ENCODE assay signal across 10 cellular contexts in the genomic region with DNA sequence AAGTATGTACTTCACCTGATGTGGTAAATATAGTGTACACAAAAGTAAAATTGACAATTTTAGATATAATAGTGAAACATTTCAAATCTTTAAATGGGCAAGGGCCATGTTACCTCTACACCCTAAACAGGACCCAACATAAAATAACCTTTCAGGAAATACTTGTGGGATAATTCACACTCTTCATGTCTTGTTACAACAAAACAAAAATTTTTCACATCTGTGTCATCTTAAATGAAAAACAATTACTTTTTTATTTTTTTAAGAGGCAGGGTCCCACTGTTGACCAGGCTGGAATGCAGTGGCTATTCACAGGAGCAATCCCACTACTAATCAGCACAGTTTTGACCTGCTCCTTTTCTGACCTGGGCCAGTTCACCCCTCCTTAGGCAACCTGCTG. TPM values are rescaled to one million over a fixed set of nuclear protein-coding genes. Genes with fewer than 3 reads are reported as not detected.
DNase-seq lines count a peak whose midpoint lies in the region; ATAC-seq and TF ChIP-seq lines count a peak whose summit lies in the region.
"Had no signal": no experiment of that assay in that cellular context is flagged by ENCODE, and none has a peak within 500 bp of the region (broad histone marks: within the 10 kb centered on the region; RNA-seq: fewer than 3 reads in every experiment).

No MANE protein-coding gene starts in this region.

- H3K27me3 ChIP-seq in CD4-positive, CD25-positive, alpha-beta regulatory T cell (ENCODE audit: control insufficient read depth, insufficient read depth, low read length) = no peaks in the 10 kb centered on the region
- H3K27me3 ChIP-seq in HL-60 (ENCODE audit: insufficient read depth, poor library complexity, severe bottlenecking) = no peaks in the 10 kb centered on the region

- TF ChIP-seq CTCF in HL-60 (IDR thresholded peaks at IDR 0.05; ENCODE audit: insufficient read depth, low read length) (no peak), astrocyte of the spinal cord (IDR thresholded peaks at IDR 0.05; ENCODE audit: low read depth, low read length) (no peak)

- no peak for DNase-seq in CD4-positive, CD25-positive, alpha-beta regulatory T cell
- DNase-seq in HL-60 (ENCODE audit: low read depth in 1 of 2, low spot score in 1 of 2) (no peak), astrocyte of the spinal cord (ENCODE audit: low read depth, low spot score) (peak; percentile 13), OCI-M1 (lab: John Stamatoyannopoulos, UW) (no peak), NCI-H2081 (lab: John Stamatoyannopoulos, UW) (no peak), left lobe of liver (ENCODE audit: low spot score) (no peak)
- no peak for DNase-seq in naive thymus-derived CD8-positive, alpha-beta T cell
- DNase-seq in stimulated activated CD4-positive, alpha-beta T cell treated with anti-CD3 and anti-CD28 coated beads, Interleukin-2, amount 100 ng/mL, for 24 hours = no peak
- DNase-seq: stimulated activated naive CD8-positive, alpha-beta T cell treated with anti-CD3 and anti-CD28 coated beads, Interleukin-15, amount 100 ng/mL, for 72 hours had no signal

- peaks cover 0 to 1% (median 0%) of the 10 kb centered on the region in 7 donors for H3K9me3 Mint-ChIP-seq in CD4-positive, CD25-positive, alpha-beta regulatory T cell
- no peaks in the 10 kb centered on the region for H3K9me3 Mint-ChIP-seq in naive thymus-derived CD8-positive, alpha-beta T cell

- POLR2A ChIA-PET in naive thymus-derived CD8-positive, alpha-beta T cell (lab: Charles Lee) = no interaction called here

- H3K9me3 ChIP-seq in CD4-positive, CD25-positive, alpha-beta regulatory T cell (ENCODE audit: control insufficient read depth in 2 of 2, low read length in 2 of 2) = no peaks in the 10 kb centered on the region
- H3K9me3 ChIP-seq: HAP-1 had no signal

- peaks cover 11 to 36% (median 18%) of the 10 kb centered on the region in 4 donors for H3K4me1 Mint-ChIP-seq in CD4-positive, CD25-positive, alpha-beta regulatory T cell
- H3K4me1 Mint-ChIP-seq in naive thymus-derived CD8-positive, alpha-beta T cell = peaks cover 7 to 47% (median 21%) of the 10 kb centered on the region in 4 donors

- peaks cover 16% of the 10 kb centered on the region for H3K4me1 ChIP-seq in CD4-positive, CD25-positive, alpha-beta regulatory T cell (ENCODE audit: control insufficient read depth, insufficient read depth, low read length, poor library complexity, severe bottlenecking)
- H3K4me1 ChIP-seq: HAP-1 had no signal

- no peak overlapping the region for H3K4me3 ChIP-seq in CD4-positive, CD25-positive, alpha-beta regulatory T cell (ENCODE audit: low read depth, low read length)
- H3K4me3 ChIP-seq in HL-60 (replicated peaks; ENCODE audit: insufficient read depth, low read length) (no peak overlapping the region), astrocyte of the spinal cord (ENCODE audit: low read depth, low read length) (no peak overlapping the region)
- H3K4me3 ChIP-seq: HAP-1 had no signal

- in situ Hi-C loops in astrocyte of the spinal cord (cut with HindIII; ENCODE audit: low sequenced_read_pairs) = no loop called here

- H3K4me3 Mint-ChIP-seq in CD4-positive, CD25-positive, alpha-beta regulatory T cell = peak overlapping the region in 1 of 4 donors; percentile 41
- H3K4me3 Mint-ChIP-seq in naive thymus-derived CD8-positive, alpha-beta T cell = peak overlapping the region in 6 of 10 donors; percentile 7 to 50 (median 20)

- no peak for ATAC-seq in CD4-positive, CD25-positive, alpha-beta regulatory T cell (ENCODE audit: low read depth in 2 of 2)
- no peak for ATAC-seq in naive thymus-derived CD8-positive, alpha-beta T cell
- ATAC-seq in left lobe of liver = no peak

- H3K27ac Mint-ChIP-seq in CD4-positive, CD25-positive, alpha-beta regulatory T cell = peak overlapping the region; percentile 72 to 95 (median 79)
- H3K27ac Mint-ChIP-seq in naive thymus-derived CD8-positive, alpha-beta T cell = peak overlapping the region; percentile 70 to 98 (median 87)

- H3K36me3 Mint-ChIP-seq in CD4-positive, CD25-positive, alpha-beta regulatory T cell = peaks cover 14% of the 10 kb centered on the region
- H3K36me3 Mint-ChIP-seq in naive thymus-derived CD8-positive, alpha-beta T cell = peaks cover 5 to 39% (median 30%) of the 10 kb centered on the region in 3 donors

- H3K36me3 ChIP-seq in CD4-positive, CD25-positive, alpha-beta regulatory T cell (ENCODE audit: control insufficient read depth, insufficient read depth, low read length) = no peaks in the 10 kb centered on the region

- H3K27ac ChIP-seq in CD4-positive, CD25-positive, alpha-beta regulatory T cell (ENCODE audit: insufficient read depth, low read length, poor library complexity, severe bottlenecking) = peak overlapping the region; percentile 89
- H3K27ac ChIP-seq in HL-60 (replicated peaks) = peak overlapping the region; percentile 78

- peaks cover 4% of the 10 kb centered on the region for H3K27me3 Mint-ChIP-seq in CD4-positive, CD25-positive, alpha-beta regulatory T cell
- no peaks in the 10 kb centered on the region for H3K27me3 Mint-ChIP-seq in naive thymus-derived CD8-positive, alpha-beta T cell
- H3K27me3 Mint-ChIP-seq: stimulated activated naive CD8-positive, alpha-beta T cell treated with anti-CD3 and anti-CD28 coated beads, Interleukin-15, amount 100 ng/mL, for 72 hours had no signal

RNA-seq across cellular contexts. Expression of gene SRBD1, which starts 42.1 kb away (rescaled TPM):
- 18.2 TPM for total RNA-seq in CD4-positive, CD25-positive, alpha-beta regulatory T cell
- polyA plus RNA-seq in CD4-positive, CD25-positive, alpha-beta regulatory T cell = 10 to 100 TPM in 1 of 4 donors, 1 to 10 TPM in 3; 7.4 to 11.5 (median 9.1) TPM
- total RNA-seq in naive thymus-derived CD8-positive, alpha-beta T cell = 10 to 100 TPM; 24.5 to 26.3 TPM
- 10 to 100 TPM; 13.2 to 14.5 (median 14.4) TPM for polyA plus RNA-seq in naive thymus-derived CD8-positive, alpha-beta T cell
- 7.1 TPM for total RNA-seq in left lobe of liver
